In genomic region chr2:46042711-46043110, GRCh38 we compare ENCODE assay signal across 27 cellular contexts.
"Had no signal": no experiment of that assay in that cellular context is flagged by ENCODE, and none has a peak within 500 bp of the region (broad histone marks: within the 10 kb centered on the region; RNA-seq: fewer than 3 reads in every experiment).

No MANE protein-coding gene starts in this region.

- H3K4me1 ChIP-seq: sigmoid colon had no signal

- H3K27me3 ChIP-seq: heart right ventricle, neutrophil, sigmoid colon had no signal

- ATAC-seq: activated CD8-positive, alpha-beta memory T cell treated with anti-CD3 and anti-CD28 coated beads, Interleukin-2, amount 10 ng/mL, durations not matched to agents 7 days and 5 days; activated CD8-positive, alpha-beta T cell treated with anti-CD3 and anti-CD28 coated beads for 36 hours; activated naive CD8-positive, alpha-beta T cell treated with anti-CD3 and anti-CD28 coated beads, Interleukin-2, amount 50 U/mL, for 24 hours; heart right ventricle; natural killer cell treated with Interleukin-12 subunit alpha and Interleukin-12 subunit beta and Interleukin-15 and Interleukin-18, amount 100 ng/mL, for 72 hours; stimulated activated naive B cell treated with anti-CD40 and anti-IgM and Interleukin-4, amounts not matched to agents 10 μg/mL and 1 μg/mL and 100 μg/mL, for 72 hours; T-cell had no signal

- H3K27ac ChIP-seq: heart right ventricle, neutrophil, parathyroid adenoma, sigmoid colon, thoracic aorta, WERI-Rb-1 had no signal

- H3K36me3 Mint-ChIP-seq: natural killer cell treated with Interleukin-12 subunit alpha and Interleukin-12 subunit beta and Interleukin-15 and Interleukin-18, amount 100 ng/mL, for 72 hours had no signal

- H3K4me3 Mint-ChIP-seq: activated CD4-positive, alpha-beta T cell treated with anti-CD3 and anti-CD28 coated beads, Interleukin-2, amount 10 ng/mL, durations not matched to agents 7 days and 5 days; activated CD8-positive, alpha-beta memory T cell treated with anti-CD3 and anti-CD28 coated beads, Interleukin-2, amount 10 ng/mL, durations not matched to agents 7 days and 5 days; activated CD8-positive, alpha-beta T cell treated with anti-CD3 and anti-CD28 coated beads for 36 hours; activated naive CD8-positive, alpha-beta T cell treated with anti-CD3 and anti-CD28 coated beads, Interleukin-2, amount 50 U/mL, for 24 hours; dendritic cell treated with granulocyte-macrophage colony-stimulating factor and Interleukin-4, amounts not matched to agents 40 ng/mL and 50 ng/mL, for 4 days; natural killer cell treated with Interleukin-12 subunit alpha and Interleukin-12 subunit beta and Interleukin-15 and Interleukin-18, amount 100 ng/mL, for 72 hours; stimulated activated naive B cell treated with anti-CD40 and anti-IgM and Interleukin-4, amounts not matched to agents 10 μg/mL and 1 μg/mL and 100 μg/mL, for 72 hours; T-cell; T-helper 2 cell treated with Interferon-gamma antibody and Interleukin-4, amounts not matched to agents 5 μg/mL and 100 μg/mL, for 36 hours; type B pancreatic cell had no signal

- H2AFZ ChIP-seq: parathyroid adenoma had no signal

- H3K27me3 Mint-ChIP-seq: activated CD4-positive, alpha-beta T cell treated with anti-CD3 and anti-CD28 coated beads, Interleukin-2, amount 10 ng/mL, durations not matched to agents 7 days and 5 days; activated CD8-positive, alpha-beta memory T cell treated with anti-CD3 and anti-CD28 coated beads, Interleukin-2, amount 10 ng/mL, durations not matched to agents 7 days and 5 days; activated CD8-positive, alpha-beta T cell treated with anti-CD3 and anti-CD28 coated beads for 36 hours; activated naive CD8-positive, alpha-beta T cell treated with anti-CD3 and anti-CD28 coated beads, Interleukin-2, amount 50 U/mL, for 24 hours; dendritic cell treated with granulocyte-macrophage colony-stimulating factor and Interleukin-4, amounts not matched to agents 40 ng/mL and 50 ng/mL, for 4 days; natural killer cell treated with Interleukin-12 subunit alpha and Interleukin-12 subunit beta and Interleukin-15 and Interleukin-18, amount 100 ng/mL, for 72 hours; stimulated activated naive B cell treated with anti-CD40 and anti-IgM and Interleukin-4, amounts not matched to agents 10 μg/mL and 1 μg/mL and 100 μg/mL, for 72 hours; T-cell; type B pancreatic cell had no signal

- H3K4me3 ChIP-seq: heart right ventricle, sigmoid colon, smooth muscle cell, thoracic aorta had no signal

- H3K4me2 ChIP-seq: smooth muscle cell had no signal

- DNase-seq: activated CD4-positive, alpha-beta T cell treated with anti-CD3 and anti-CD28 coated beads, Interleukin-2, amount 10 ng/mL, durations not matched to agents 7 days and 5 days; activated CD4-positive, CD25-positive, alpha-beta regulatory T cell treated with anti-CD3 and anti-CD28 coated beads, Interleukin-2, amount 50 U/mL, for 72 hours; activated CD8-positive, alpha-beta memory T cell treated with anti-CD3 and anti-CD28 coated beads, Interleukin-2, amount 10 ng/mL, durations not matched to agents 7 days and 5 days; activated CD8-positive, alpha-beta T cell treated with anti-CD3 and anti-CD28 coated beads for 36 hours; activated gamma-delta T cell; activated naive CD4-positive, alpha-beta T cell treated with anti-CD3 and anti-CD28 coated beads, Interleukin-2, amount 50 U/mL, for 16 hours; activated naive CD8-positive, alpha-beta T cell treated with anti-CD3 and anti-CD28 coated beads, Interleukin-2, amount 50 U/mL, for 24 hours; activated T-cell treated with anti-CD3 and anti-CD28 coated beads for 4 hours; effector CD4-positive, alpha-beta T cell; foreskin fibroblast; heart right ventricle; midbrain; sigmoid colon; stimulated activated CD4-positive, alpha-beta T cell treated with anti-CD3 and anti-CD28 coated beads, Interleukin-15, amount 100 ng/mL, for 24 hours; stimulated activated naive B cell treated with anti-CD40 and anti-IgM and Interleukin-4, amounts not matched to agents 10 μg/mL and 1 μg/mL and 100 μg/mL, for 72 hours; T-cell; WERI-Rb-1 had no signal

- H3K9me3 Mint-ChIP-seq: activated CD4-positive, alpha-beta T cell treated with anti-CD3 and anti-CD28 coated beads, Interleukin-2, amount 10 ng/mL, durations not matched to agents 7 days and 5 days; activated CD8-positive, alpha-beta T cell treated with anti-CD3 and anti-CD28 coated beads for 36 hours; activated naive CD8-positive, alpha-beta T cell treated with anti-CD3 and anti-CD28 coated beads, Interleukin-2, amount 50 U/mL, for 24 hours; dendritic cell treated with granulocyte-macrophage colony-stimulating factor and Interleukin-4, amounts not matched to agents 40 ng/mL and 50 ng/mL, for 4 days; natural killer cell treated with Interleukin-12 subunit alpha and Interleukin-12 subunit beta and Interleukin-15 and Interleukin-18, amount 100 ng/mL, for 72 hours; stimulated activated naive B cell treated with anti-CD40 and anti-IgM and Interleukin-4, amounts not matched to agents 10 μg/mL and 1 μg/mL and 100 μg/mL, for 72 hours; T-cell; T-helper 2 cell treated with Interferon-gamma antibody and Interleukin-4, amounts not matched to agents 5 μg/mL and 100 μg/mL, for 36 hours had no signal

- FAIRE-seq: endometrium, keratinocyte had no signal

- H3K79me2 ChIP-seq: parathyroid adenoma had no signal

- H3K9me3 ChIP-seq: heart right ventricle, neutrophil, sigmoid colon, thoracic aorta had no signal

- H3K27ac Mint-ChIP-seq: activated CD4-positive, alpha-beta T cell treated with anti-CD3 and anti-CD28 coated beads, Interleukin-2, amount 10 ng/mL, durations not matched to agents 7 days and 5 days; activated CD8-positive, alpha-beta memory T cell treated with anti-CD3 and anti-CD28 coated beads, Interleukin-2, amount 10 ng/mL, durations not matched to agents 7 days and 5 days; activated CD8-positive, alpha-beta T cell treated with anti-CD3 and anti-CD28 coated beads for 36 hours; activated naive CD8-positive, alpha-beta T cell treated with anti-CD3 and anti-CD28 coated beads, Interleukin-2, amount 50 U/mL, for 24 hours; dendritic cell treated with granulocyte-macrophage colony-stimulating factor and Interleukin-4, amounts not matched to agents 40 ng/mL and 50 ng/mL, for 4 days; natural killer cell treated with Interleukin-12 subunit alpha and Interleukin-12 subunit beta and Interleukin-15 and Interleukin-18, amount 100 ng/mL, for 72 hours; stimulated activated naive B cell treated with anti-CD40 and anti-IgM and Interleukin-4, amounts not matched to agents 10 μg/mL and 1 μg/mL and 100 μg/mL, for 72 hours; T-cell; T-helper 2 cell treated with Interferon-gamma antibody and Interleukin-4, amounts not matched to agents 5 μg/mL and 100 μg/mL, for 36 hours; type B pancreatic cell had no signal

- H3K36me3 ChIP-seq: heart right ventricle, neutrophil, thoracic aorta, WERI-Rb-1 had no signal

- H3K4me1 Mint-ChIP-seq: activated naive CD8-positive, alpha-beta T cell treated with anti-CD3 and anti-CD28 coated beads, Interleukin-2, amount 50 U/mL, for 24 hours; stimulated activated naive B cell treated with anti-CD40 and anti-IgM and Interleukin-4, amounts not matched to agents 10 μg/mL and 1 μg/mL and 100 μg/mL, for 72 hours; T-cell had no signal

- H3K9ac ChIP-seq: parathyroid adenoma had no signal
